Comparison of ENCODE assay signal across 1 cellular context in the genomic region with DNA sequence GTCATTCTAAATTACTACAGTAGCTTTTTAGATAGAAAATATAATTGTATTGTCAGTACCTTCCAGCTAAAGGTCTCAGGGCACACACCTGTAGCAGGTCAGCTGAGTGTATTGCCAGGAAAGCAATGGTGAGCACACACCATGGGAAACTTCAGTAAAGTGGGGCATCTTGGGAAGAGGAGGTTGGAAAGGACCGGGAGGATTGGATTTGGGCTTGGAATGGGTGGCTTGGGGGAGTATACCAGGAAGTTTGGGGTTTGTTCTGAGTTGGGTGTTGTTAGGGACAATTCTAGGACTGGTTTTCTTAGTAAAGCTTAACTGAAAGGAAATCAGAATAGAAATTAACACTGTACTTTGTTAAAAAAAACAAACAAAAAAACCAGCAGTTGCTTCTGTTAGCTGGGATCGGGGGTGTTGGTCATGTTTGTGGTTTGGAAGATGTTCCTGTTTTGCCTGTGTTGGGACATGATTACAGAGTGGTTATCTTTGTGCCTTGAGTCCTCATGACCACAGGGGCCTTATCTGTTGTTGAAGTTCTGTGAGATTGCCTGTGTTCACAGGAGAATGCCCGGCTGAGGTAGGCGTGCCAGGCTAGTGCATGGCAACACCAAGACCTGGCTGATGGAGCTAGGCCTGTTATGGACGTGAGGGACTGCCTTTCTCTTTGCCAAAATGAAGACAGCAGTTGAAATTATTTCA.
TF ChIP-seq lines count a peak whose summit lies in the region.

No MANE protein-coding gene starts in this region.

TF ChIP-seq in K562, 482 proteins besides CTCF, POLR2A, EP300 and RAD21 (continued from another document and continues in another):
- peak; percentile 88 for TF ChIP-seq HDAC3 (IDR thresholded peaks at IDR 0.05; ENCODE audit: borderline replicate concordance, partially characterized antibody)
- no peak for TF ChIP-seq NFYB (IDR thresholded peaks at IDR 0.05; ENCODE audit: extremely low read depth, insufficient read length)
- peak; percentile 27; the same call in 1 of the 2 replicates for TF ChIP-seq RAD51 (IDR thresholded peaks at IDR 0.05; ENCODE audit: borderline replicate concordance, low read depth)
- TF ChIP-seq ZNF41 (CRISPR knock-in tag; conservative IDR thresholded peaks at IDR 0.05): no peak
- peak; percentile 88 to 93; a peak in 3 of 4 replicates for TF ChIP-seq ARNT (IDR thresholded peaks at IDR 0.05)
- no peak for TF ChIP-seq ZSCAN32 (CRISPR knock-in tag; IDR thresholded peaks at IDR 0.05)
- TF ChIP-seq, protein P1, sequence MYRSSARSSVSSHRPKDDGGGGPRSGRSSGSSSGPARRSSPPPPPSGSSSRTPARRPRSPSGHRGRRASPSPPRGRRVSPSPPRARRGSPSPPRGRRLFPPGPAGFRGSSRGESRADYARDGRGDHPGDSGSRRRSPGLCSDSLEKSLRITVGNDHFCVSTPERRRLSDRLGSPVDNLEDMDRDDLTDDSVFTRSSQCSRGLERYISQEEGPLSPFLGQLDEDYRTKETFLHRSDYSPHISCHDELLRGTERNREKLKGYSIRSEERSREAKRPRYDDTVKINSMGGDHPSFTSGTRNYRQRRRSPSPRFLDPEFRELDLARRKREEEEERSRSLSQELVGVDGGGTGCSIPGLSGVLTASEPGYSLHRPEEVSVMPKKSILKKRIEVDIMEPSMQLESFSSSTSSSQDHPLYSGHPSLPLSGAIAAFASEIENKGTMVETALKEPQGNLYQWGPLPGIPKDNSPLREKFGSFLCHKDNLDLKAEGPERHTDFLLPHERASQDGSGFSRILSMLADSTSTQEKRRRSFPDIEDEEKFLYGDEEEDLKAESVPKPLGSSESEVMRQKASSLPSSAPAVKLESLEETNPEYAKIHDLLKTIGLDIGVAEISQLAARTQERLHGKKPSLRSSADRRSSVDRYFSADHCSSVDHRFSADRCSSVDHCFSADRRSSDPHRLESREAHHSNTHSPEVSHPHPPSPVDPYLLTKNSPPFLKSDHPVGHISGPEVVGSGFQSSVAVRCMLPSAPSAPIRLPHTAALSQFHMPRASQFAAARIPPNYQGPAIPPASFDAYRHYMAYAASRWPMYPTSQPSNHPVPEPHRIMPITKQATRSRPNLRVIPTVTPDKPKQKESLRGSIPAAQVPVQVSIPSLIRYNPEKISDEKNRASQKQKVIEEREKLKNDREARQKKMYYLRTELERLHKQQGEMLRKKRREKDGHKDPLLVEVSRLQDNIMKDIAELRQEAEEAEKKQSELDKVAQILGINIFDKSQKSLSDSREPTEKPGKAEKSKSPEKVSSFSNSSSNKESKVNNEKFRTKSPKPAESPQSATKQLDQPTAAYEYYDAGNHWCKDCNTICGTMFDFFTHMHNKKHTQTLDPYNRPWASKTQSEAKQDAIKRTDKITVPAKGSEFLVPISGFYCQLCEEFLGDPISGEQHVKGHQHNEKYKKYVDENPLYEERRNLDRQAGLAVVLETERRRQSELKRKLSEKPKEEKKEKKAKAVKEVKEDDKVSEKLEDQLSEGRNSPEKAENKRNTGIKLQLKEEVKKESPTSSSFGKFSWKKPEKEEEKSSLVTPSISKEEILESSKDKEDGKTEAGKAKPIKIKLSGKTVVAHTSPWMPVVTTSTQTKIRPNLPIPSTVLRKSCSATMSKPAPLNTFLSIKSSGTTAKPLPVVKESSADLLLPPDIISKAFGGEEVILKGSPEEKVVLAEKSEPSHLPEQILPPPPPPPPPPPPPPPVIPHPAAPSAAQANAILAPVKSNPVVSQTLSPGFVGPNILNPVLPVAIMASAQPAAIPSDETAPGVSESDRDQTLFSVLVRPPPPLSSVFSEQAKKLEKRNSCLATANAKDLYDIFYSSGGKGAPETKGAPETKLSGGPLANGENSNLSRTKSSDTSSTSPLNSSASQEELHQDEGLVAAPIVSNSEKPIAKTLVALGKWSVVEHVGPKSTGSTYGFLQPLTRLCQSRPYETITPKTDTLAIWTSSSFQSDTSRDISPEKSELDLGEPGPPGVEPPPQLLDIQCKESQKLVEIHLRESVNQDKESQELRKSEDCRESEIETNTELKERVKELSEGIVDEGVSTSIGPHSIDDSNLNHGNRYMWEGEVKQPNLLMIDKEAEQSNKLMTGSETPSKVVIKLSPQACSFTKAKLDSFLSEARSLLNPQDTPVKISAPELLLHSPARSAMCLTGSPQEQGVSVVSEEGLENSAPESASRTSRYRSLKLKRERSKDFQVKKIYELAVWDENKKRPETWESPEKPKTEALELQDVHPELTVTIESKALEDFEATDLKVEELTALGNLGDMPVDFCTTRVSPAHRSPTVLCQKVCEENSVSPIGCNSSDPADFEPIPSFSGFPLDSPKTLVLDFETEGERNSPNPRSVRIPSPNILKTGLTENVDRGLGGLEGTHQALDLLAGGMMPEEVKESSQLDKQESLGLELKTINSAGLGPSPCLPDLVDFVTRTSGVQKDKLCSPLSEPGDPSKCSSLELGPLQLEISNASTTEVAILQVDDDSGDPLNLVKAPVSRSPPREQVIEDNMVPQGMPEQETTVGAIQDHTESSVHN (IDR thresholded peaks at IDR 0.05; ENCODE audit: borderline replicate concordance in 1 of 2, low read depth in 1 of 2): peak in 1 of 2 experiments; percentile 72; a peak in 2 of 4 replicates
- TF ChIP-seq ATF4 (CRISPR knock-in tag; IDR thresholded peaks at IDR 0.05): peak; percentile 77; the same call in 1 of the 2 replicates
- peak; percentile 43; the same call in 1 of the 2 replicates for TF ChIP-seq L3MBTL2 (IDR thresholded peaks at IDR 0.05)
- no peak for TF ChIP-seq POLR2AphosphoS2 (IDR thresholded peaks at IDR 0.05; ENCODE audit: low read length)
- TF ChIP-seq CBFB (CRISPR knock-in tag; IDR thresholded peaks at IDR 0.05): peak; percentile 99
- TF ChIP-seq ZNF696 (CRISPR knock-in tag; conservative IDR thresholded peaks at IDR 0.05): no peak
- peak; percentile 23; the same call in 1 of the 2 replicates for TF ChIP-seq MAFF (IDR thresholded peaks at IDR 0.05; ENCODE audit: low read length)
- peak; percentile 39 for TF ChIP-seq PHF20 (IDR thresholded peaks at IDR 0.05; ENCODE audit: partially characterized antibody)
- TF ChIP-seq NFIC (IDR thresholded peaks at IDR 0.05): peak; percentile 97
- no peak for TF ChIP-seq ZNF668 (CRISPR knock-in tag; IDR thresholded peaks at IDR 0.05)
- TF ChIP-seq, protein P2, sequence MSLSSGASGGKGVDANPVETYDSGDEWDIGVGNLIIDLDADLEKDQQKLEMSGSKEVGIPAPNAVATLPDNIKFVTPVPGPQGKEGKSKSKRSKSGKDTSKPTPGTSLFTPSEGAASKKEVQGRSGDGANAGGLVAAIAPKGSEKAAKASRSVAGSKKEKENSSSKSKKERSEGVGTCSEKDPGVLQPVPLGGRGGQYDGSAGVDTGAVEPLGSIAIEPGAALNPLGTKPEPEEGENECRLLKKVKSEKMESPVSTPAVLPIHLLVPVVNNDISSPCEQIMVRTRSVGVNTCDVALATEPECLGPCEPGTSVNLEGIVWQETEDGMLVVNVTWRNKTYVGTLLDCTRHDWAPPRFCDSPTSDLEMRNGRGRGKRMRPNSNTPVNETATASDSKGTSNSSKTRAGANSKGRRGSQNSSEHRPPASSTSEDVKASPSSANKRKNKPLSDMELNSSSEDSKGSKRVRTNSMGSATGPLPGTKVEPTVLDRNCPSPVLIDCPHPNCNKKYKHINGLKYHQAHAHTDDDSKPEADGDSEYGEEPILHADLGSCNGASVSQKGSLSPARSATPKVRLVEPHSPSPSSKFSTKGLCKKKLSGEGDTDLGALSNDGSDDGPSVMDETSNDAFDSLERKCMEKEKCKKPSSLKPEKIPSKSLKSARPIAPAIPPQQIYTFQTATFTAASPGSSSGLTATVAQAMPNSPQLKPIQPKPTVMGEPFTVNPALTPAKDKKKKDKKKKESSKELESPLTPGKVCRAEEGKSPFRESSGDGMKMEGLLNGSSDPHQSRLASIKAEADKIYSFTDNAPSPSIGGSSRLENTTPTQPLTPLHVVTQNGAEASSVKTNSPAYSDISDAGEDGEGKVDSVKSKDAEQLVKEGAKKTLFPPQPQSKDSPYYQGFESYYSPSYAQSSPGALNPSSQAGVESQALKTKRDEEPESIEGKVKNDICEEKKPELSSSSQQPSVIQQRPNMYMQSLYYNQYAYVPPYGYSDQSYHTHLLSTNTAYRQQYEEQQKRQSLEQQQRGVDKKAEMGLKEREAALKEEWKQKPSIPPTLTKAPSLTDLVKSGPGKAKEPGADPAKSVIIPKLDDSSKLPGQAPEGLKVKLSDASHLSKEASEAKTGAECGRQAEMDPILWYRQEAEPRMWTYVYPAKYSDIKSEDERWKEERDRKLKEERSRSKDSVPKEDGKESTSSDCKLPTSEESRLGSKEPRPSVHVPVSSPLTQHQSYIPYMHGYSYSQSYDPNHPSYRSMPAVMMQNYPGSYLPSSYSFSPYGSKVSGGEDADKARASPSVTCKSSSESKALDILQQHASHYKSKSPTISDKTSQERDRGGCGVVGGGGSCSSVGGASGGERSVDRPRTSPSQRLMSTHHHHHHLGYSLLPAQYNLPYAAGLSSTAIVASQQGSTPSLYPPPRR (CRISPR knock-in tag; IDR thresholded peaks at IDR 0.05; ENCODE audit: borderline replicate concordance): peak; percentile 56; the same call in 1 of the 2 replicates
- TF ChIP-seq RHOXF2B (CRISPR knock-in tag; conservative IDR thresholded peaks at IDR 0.05): no peak
- TF ChIP-seq PURB (CRISPR knock-in tag; IDR thresholded peaks at IDR 0.05; ENCODE audit: low read depth): no peak
- TF ChIP-seq TEAD1 (CRISPR knock-in tag; IDR thresholded peaks at IDR 0.05): peak; percentile 59 to 86; a peak in 3 of 4 replicates
- TF ChIP-seq MTA3 (IDR thresholded peaks at IDR 0.05; ENCODE audit: borderline replicate concordance): peak; percentile 93
- peak; percentile 71 for TF ChIP-seq NFE2 (IDR thresholded peaks at IDR 0.05; ENCODE audit: low read depth)
- no peak for TF ChIP-seq MCM5 (IDR thresholded peaks at IDR 0.05; ENCODE audit: low read depth)
- TF ChIP-seq ESRRA (IDR thresholded peaks at IDR 0.05; ENCODE audit: borderline replicate concordance, low read depth): peak; percentile 98; the same call in 1 of the 2 replicates
- peak; percentile 98 for TF ChIP-seq MTA2 (IDR thresholded peaks at IDR 0.05; ENCODE audit: low read depth)
- peak in 1 of 2 experiments; percentile 81; a peak in 2 of 4 replicates for TF ChIP-seq ETV6 (IDR thresholded peaks at IDR 0.05; ENCODE audit: borderline replicate concordance in 1 of 2, low read depth in 2 of 2, low read length in 1 of 2)
- TF ChIP-seq ETV6 (CRISPR knock-in tag; IDR thresholded peaks at IDR 0.05; ENCODE audit: borderline replicate concordance): no peak
- TF ChIP-seq, protein P3, sequence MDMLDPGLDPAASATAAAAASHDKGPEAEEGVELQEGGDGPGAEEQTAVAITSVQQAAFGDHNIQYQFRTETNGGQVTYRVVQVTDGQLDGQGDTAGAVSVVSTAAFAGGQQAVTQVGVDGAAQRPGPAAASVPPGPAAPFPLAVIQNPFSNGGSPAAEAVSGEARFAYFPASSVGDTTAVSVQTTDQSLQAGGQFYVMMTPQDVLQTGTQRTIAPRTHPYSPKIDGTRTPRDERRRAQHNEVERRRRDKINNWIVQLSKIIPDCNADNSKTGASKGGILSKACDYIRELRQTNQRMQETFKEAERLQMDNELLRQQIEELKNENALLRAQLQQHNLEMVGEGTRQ (CRISPR knock-in tag; IDR thresholded peaks at IDR 0.05): no peak
- TF ChIP-seq ZNF165 (CRISPR knock-in tag; IDR thresholded peaks at IDR 0.05; ENCODE audit: borderline replicate concordance): no peak
- peak; percentile 86 to 87 for TF ChIP-seq FOXK2 (conservative IDR thresholded peaks at IDR 0.05 in 1 of 2, IDR thresholded peaks at IDR 0.05 in 1 of 2; ENCODE audit: low read depth in 2 of 2)
- TF ChIP-seq SIN3A (IDR thresholded peaks at IDR 0.05; ENCODE audit: borderline replicate concordance in 2 of 2, control insufficient read depth in 1 of 2, low read depth in 2 of 2, low read length in 2 of 2): no peak
- TF ChIP-seq, protein P4, sequence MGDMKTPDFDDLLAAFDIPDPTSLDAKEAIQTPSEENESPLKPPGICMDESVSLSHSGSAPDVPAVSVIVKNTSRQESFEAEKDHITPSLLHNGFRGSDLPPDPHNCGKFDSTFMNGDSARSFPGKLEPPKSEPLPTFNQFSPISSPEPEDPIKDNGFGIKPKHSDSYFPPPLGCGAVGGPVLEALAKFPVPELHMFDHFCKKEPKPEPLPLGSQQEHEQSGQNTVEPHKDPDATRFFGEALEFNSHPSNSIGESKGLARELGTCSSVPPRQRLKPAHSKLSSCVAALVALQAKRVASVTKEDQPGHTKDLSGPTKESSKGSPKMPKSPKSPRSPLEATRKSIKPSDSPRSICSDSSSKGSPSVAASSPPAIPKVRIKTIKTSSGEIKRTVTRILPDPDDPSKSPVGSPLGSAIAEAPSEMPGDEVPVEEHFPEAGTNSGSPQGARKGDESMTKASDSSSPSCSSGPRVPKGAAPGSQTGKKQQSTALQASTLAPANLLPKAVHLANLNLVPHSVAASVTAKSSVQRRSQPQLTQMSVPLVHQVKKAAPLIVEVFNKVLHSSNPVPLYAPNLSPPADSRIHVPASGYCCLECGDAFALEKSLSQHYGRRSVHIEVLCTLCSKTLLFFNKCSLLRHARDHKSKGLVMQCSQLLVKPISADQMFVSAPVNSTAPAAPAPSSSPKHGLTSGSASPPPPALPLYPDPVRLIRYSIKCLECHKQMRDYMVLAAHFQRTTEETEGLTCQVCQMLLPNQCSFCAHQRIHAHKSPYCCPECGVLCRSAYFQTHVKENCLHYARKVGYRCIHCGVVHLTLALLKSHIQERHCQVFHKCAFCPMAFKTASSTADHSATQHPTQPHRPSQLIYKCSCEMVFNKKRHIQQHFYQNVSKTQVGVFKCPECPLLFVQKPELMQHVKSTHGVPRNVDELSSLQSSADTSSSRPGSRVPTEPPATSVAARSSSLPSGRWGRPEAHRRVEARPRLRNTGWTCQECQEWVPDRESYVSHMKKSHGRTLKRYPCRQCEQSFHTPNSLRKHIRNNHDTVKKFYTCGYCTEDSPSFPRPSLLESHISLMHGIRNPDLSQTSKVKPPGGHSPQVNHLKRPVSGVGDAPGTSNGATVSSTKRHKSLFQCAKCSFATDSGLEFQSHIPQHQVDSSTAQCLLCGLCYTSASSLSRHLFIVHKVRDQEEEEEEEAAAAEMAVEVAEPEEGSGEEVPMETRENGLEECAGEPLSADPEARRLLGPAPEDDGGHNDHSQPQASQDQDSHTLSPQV (IDR thresholded peaks at IDR 0.05): peak; percentile 76
- TF ChIP-seq HDAC1 (IDR thresholded peaks at IDR 0.05): peak in 1 of 2 experiments; percentile 97; a peak in 2 of 4 replicates
- TF ChIP-seq, protein P5, sequence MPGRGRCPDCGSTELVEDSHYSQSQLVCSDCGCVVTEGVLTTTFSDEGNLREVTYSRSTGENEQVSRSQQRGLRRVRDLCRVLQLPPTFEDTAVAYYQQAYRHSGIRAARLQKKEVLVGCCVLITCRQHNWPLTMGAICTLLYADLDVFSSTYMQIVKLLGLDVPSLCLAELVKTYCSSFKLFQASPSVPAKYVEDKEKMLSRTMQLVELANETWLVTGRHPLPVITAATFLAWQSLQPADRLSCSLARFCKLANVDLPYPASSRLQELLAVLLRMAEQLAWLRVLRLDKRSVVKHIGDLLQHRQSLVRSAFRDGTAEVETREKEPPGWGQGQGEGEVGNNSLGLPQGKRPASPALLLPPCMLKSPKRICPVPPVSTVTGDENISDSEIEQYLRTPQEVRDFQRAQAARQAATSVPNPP (IDR thresholded peaks at IDR 0.05; ENCODE audit: borderline replicate concordance, insufficient read depth, insufficient read length): no peak
- TF ChIP-seq SNIP1 (IDR thresholded peaks at IDR 0.05; ENCODE audit: low read depth): no peak
- TF ChIP-seq ELF1 (tag; IDR thresholded peaks at IDR 0.05): peak; percentile 38; the same call in 1 of the 2 replicates
- TF ChIP-seq ZNF354B (CRISPR knock-in tag; IDR thresholded peaks at IDR 0.05): peak; percentile 41; the same call in 1 of the 2 replicates
